ENCODE assay signal across 8 cellular contexts in the genomic region with DNA sequence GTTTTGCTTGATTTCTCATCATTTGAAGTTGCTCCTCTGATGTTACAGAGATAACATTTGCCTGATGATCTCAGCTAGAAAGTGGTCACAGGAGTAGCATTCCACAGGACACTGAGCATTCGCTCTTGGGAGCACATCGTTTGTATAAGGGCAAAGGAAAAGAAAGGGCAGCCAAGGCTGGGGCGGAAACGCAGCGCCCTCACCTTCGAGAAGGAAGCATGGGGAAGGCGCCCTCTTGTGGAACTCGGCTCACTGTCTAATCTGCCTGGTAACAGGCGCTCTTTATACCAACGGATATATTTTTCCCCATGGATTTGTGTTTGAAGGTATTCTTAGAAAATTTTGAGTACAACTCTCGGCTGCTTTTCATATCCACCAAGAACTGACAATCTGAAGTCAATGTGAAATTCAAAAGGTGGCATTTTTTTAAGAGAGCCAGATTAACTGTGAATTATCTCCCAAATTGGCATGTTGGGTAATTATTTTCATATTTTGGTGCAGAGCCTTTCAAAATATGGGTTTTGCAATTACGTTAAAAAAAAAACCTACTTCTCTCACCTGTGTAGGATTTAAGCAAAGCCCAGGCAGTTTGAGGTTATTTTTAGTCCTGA.
A peak's percentile ranks its signal among the peaks of the same experiment; 100 is the strongest.
DNase-seq lines count a peak whose midpoint lies in the region; ATAC-seq and TF ChIP-seq lines count a peak whose summit lies in the region.

No MANE protein-coding gene starts in this region.

- peak; percentile 83 for ATAC-seq in GM21381 (IDR thresholded peaks at IDR 0.05; ENCODE audit: unreplicated experiment)
- ATAC-seq in activated T-cell treated with anti-CD3 and anti-CD28 coated beads, Interleukin-2, amount 50 U/mL, for 4 hours, result peak; percentile 71 to 92
- ATAC-seq in natural killer cell treated with Interleukin-12 subunit alpha and Interleukin-12 subunit beta and Interleukin-15 and Interleukin-18, amount 100 ng/mL, for 72 hours, result peak; percentile 78 to 86

- TF ChIP-seq CTCF in OCI-LY7 (conservative IDR thresholded peaks at IDR 0.05; ENCODE audit: low read length), result peak; percentile 93

- peak overlapping the region; percentile 99 for H2AFZ ChIP-seq in OCI-LY7 (ENCODE audit: low read length)

- peaks cover 3% of the 10 kb centered on the region for H3K9me3 Mint-ChIP-seq in activated T-cell treated with anti-CD3 and anti-CD28 coated beads, Interleukin-2, amount 50 U/mL, for 4 hours
- no peaks in the 10 kb centered on the region for H3K9me3 Mint-ChIP-seq in natural killer cell treated with Interleukin-12 subunit alpha and Interleukin-12 subunit beta and Interleukin-15 and Interleukin-18, amount 100 ng/mL, for 72 hours

- H3K4me2 ChIP-seq in OCI-LY7 (ENCODE audit: low read length), result peak overlapping the region; percentile 25; the same call in 1 of the 2 replicates

- H4K20me1 ChIP-seq in OCI-LY7 (ENCODE audit: insufficient read depth, low read length), result no peaks in the 10 kb centered on the region

- no peaks in the 10 kb centered on the region for H3K79me2 ChIP-seq in OCI-LY7 (ENCODE audit: insufficient read depth, low read depth, low read length)

- H3K36me3 ChIP-seq in OCI-LY7 (ENCODE audit: insufficient read depth, low read length), result no peaks in the 10 kb centered on the region

- H3K27me3 Mint-ChIP-seq in activated T-cell treated with anti-CD3 and anti-CD28 coated beads, Interleukin-2, amount 50 U/mL, for 4 hours (ENCODE audit: low read depth), result no peaks in the 10 kb centered on the region
- H3K27me3 Mint-ChIP-seq in natural killer cell treated with Interleukin-12 subunit alpha and Interleukin-12 subunit beta and Interleukin-15 and Interleukin-18, amount 100 ng/mL, for 72 hours, result peaks cover 0 to 2% of the 10 kb centered on the region in 2 donors

- peak overlapping the region; percentile 4 to 14 for H3K27ac Mint-ChIP-seq in natural killer cell treated with Interleukin-12 subunit alpha and Interleukin-12 subunit beta and Interleukin-15 and Interleukin-18, amount 100 ng/mL, for 72 hours

- POLR2A ChIA-PET in OCI-LY7 (lab: Charles Lee), result no interaction called here

- H3K36me3 Mint-ChIP-seq in activated T-cell treated with anti-CD3 and anti-CD28 coated beads, Interleukin-2, amount 50 U/mL, for 4 hours (ENCODE audit: insufficient read depth), result no peaks in the 10 kb centered on the region
- H3K36me3 Mint-ChIP-seq in natural killer cell treated with Interleukin-12 subunit alpha and Interleukin-12 subunit beta and Interleukin-15 and Interleukin-18, amount 100 ng/mL, for 72 hours, result no peaks in the 10 kb centered on the region

- no peak overlapping the region for H3K4me3 Mint-ChIP-seq in activated T-cell treated with anti-CD3 and anti-CD28 coated beads, Interleukin-2, amount 50 U/mL, for 4 hours
- no peak overlapping the region for H3K4me3 Mint-ChIP-seq in natural killer cell treated with Interleukin-12 subunit alpha and Interleukin-12 subunit beta and Interleukin-15 and Interleukin-18, amount 100 ng/mL, for 72 hours

- CTCF ChIA-PET in OCI-LY7 (lab: Charles Lee; ENCODE audit: unreplicated experiment), result no interaction called here

- H3K9me2 ChIP-seq in OCI-LY7 (ENCODE audit: insufficient read depth, low read length), result no peaks in the 10 kb centered on the region

- H3K9me3 ChIP-seq in OCI-LY7 (ENCODE audit: low read length), result no peaks in the 10 kb centered on the region

- H3K4me1 Mint-ChIP-seq in activated T-cell treated with anti-CD3 and anti-CD28 coated beads, Interleukin-2, amount 50 U/mL, for 4 hours (ENCODE audit: low read depth), result peaks cover 27% of the 10 kb centered on the region
- peaks cover 19 to 26% of the 10 kb centered on the region in 2 donors for H3K4me1 Mint-ChIP-seq in natural killer cell treated with Interleukin-12 subunit alpha and Interleukin-12 subunit beta and Interleukin-15 and Interleukin-18, amount 100 ng/mL, for 72 hours (ENCODE audit: low read depth in 2 of 2)

- intact Hi-C loops in OCI-LY7 (cut with micrococcal nuclease; ENCODE audit: unreplicated experiment), result loop anchor here (5.0 kb wide), 2 partner anchors 85 to 500 kb away; no protein-coding TSS in a partner anchor

- DNase-seq in Caki2 (ENCODE audit: low read depth) (peak; percentile 89), HUDEP-2 (lab: John Stamatoyannopoulos, UW; ENCODE audit: unreplicated experiment in 76 of 76) (peak in 51 of 76 experiments; percentile 2 to 63 (median 33)), OCI-LY7 (ENCODE audit: low spot score) (peak; percentile 85), fibroblast of gingiva (ENCODE audit: low read depth) (peak; percentile 75)
- DNase-seq in activated T-cell treated with anti-CD3 and anti-CD28 coated beads, Interleukin-2, amount 50 U/mL, for 4 hours, result peak; percentile 73
- DNase-seq in natural killer cell treated with Interleukin-12 subunit alpha and Interleukin-12 subunit beta and Interleukin-15 and Interleukin-18, amount 100 ng/mL, for 72 hours (ENCODE audit: low spot score), result peak; percentile 76
- peak; percentile 57 for DNase-seq in stimulated activated naive CD4-positive, alpha-beta T cell treated with Interleukin-2 at 50 U/mL for 16 hours (lab: John Stamatoyannopoulos, UW)

- no peak overlapping the region for H3K27ac ChIP-seq in OCI-LY7 (ENCODE audit: low read depth, low read length, poor library complexity, severe bottlenecking)

- peaks cover 5% of the 10 kb centered on the region for H3K4me1 ChIP-seq in OCI-LY7 (ENCODE audit: insufficient read depth, low read length, poor library complexity, severe bottlenecking)

- BruUV-seq in OCI-LY7 (replicated peaks; lab: Mats Ljungman, UMichigan), result no TSS peak

- in situ Hi-C loops in Caki2 (cut with HindIII; ENCODE audit: low pct_unique_long_range_greater_than_20kb, low sequenced_read_pairs), result no loop called here

- no peak overlapping the region for H3K4me3 ChIP-seq in OCI-LY7 (ENCODE audit: low read depth, low read length, poor library complexity, severe bottlenecking)

Comparison
In these comparisons a context has a peak if more than half of its experiments do, and no peak if none do; other contexts are left out.
1. DNase-seq: peak in every context shown above with its lines; median percentile 89 in Caki2; 85 in OCI-LY7; 76 in natural killer cell treated with Interleukin-12 subunit alpha and Interleukin-12 subunit beta and Interleukin-15 and Interleukin-18, amount 100 ng/mL, for 72 hours; 75 in fibroblast of gingiva; 73 in activated T-cell treated with anti-CD3 and anti-CD28 coated beads, Interleukin-2, amount 50 U/mL, for 4 hours; 57 in stimulated activated naive CD4-positive, alpha-beta T cell treated with Interleukin-2 at 50 U/mL for 16 hours; 33 in HUDEP-2.